Comparison of ENCODE assay signal across 8 cellular contexts in genomic region chr3:197711973-197712707, GRCh38. TPM values are rescaled to one million over a fixed set of nuclear protein-coding genes. Genes with fewer than 3 reads are reported as not detected.
A peak's percentile ranks its signal among the peaks of the same experiment; 100 is the strongest.
DNase-seq lines count a peak whose midpoint lies in the region; ATAC-seq, FAIRE-seq and TF ChIP-seq lines count a peak whose summit lies in the region.

No MANE protein-coding gene starts in this region.

- H3K4me1 ChIP-seq in A673 (ENCODE audit: insufficient read depth, low read length, poor library complexity, severe bottlenecking): peaks cover 12% of the 10 kb centered on the region

- no peaks in the 10 kb centered on the region for H3K36me3 ChIP-seq in A673 (ENCODE audit: insufficient read depth, low read length, poor library complexity, severe bottlenecking)

- no peaks in the 10 kb centered on the region for H3K9me3 Mint-ChIP-seq in activated T-helper 17 cell treated with anti-CD3 and anti-CD28 coated beads, Interleukin-2, amount 50 U/mL, for 72 hours
- no peaks in the 10 kb centered on the region for H3K9me3 Mint-ChIP-seq in nephron

- H3K27ac ChIP-seq in A673 (ENCODE audit: low read depth, low read length, poor library complexity, severe bottlenecking): peak overlapping the region; percentile 82

- no peaks in the 10 kb centered on the region for H3K27me3 Mint-ChIP-seq in activated T-helper 17 cell treated with anti-CD3 and anti-CD28 coated beads, Interleukin-2, amount 50 U/mL, for 72 hours
- no peaks in the 10 kb centered on the region for H3K27me3 Mint-ChIP-seq in nephron (ENCODE audit: low read depth)

- peaks cover 38% of the 10 kb centered on the region for H3K36me3 Mint-ChIP-seq in activated T-helper 17 cell treated with anti-CD3 and anti-CD28 coated beads, Interleukin-2, amount 50 U/mL, for 72 hours (ENCODE audit: low read depth)
- peaks cover 23% of the 10 kb centered on the region for H3K36me3 Mint-ChIP-seq in nephron (ENCODE audit: low read depth)

- CTCF ChIA-PET in A673 (lab: Charles Lee): interaction anchor here (0.7 kb wide), 1 partner anchor 450 kb away, joined by 3 read pairs; no protein-coding TSS in a partner anchor

- H3K4me3 Mint-ChIP-seq in activated T-helper 17 cell treated with anti-CD3 and anti-CD28 coated beads, Interleukin-2, amount 50 U/mL, for 72 hours: peak overlapping the region; percentile 78
- H3K4me3 Mint-ChIP-seq in nephron: peak overlapping the region; percentile 59 to 77 (median 72)

- no peaks in the 10 kb centered on the region for H3K27me3 ChIP-seq in A673 (replicated peaks; ENCODE audit: insufficient read depth, low read depth, low read length, poor library complexity)

- TF ChIP-seq CTCF in A673 (conservative IDR thresholded peaks at IDR 0.05; ENCODE audit: low read depth, low read length) (no peak), nephron (IDR thresholded peaks at IDR 0.05; ENCODE audit: unreplicated experiment in 3 of 3) (no peak)

- H3K27ac Mint-ChIP-seq in activated T-helper 17 cell treated with anti-CD3 and anti-CD28 coated beads, Interleukin-2, amount 50 U/mL, for 72 hours: peak overlapping the region; percentile 85
- H3K27ac Mint-ChIP-seq in nephron: peak overlapping the region; percentile 87 to 95 (median 93)

- TSS peak; percentile 91 for BruUV-seq in A673 (replicated peaks; lab: Mats Ljungman, UMichigan)

- POLR2A ChIA-PET in A673 (lab: Charles Lee; ENCODE audit: low non-redundant PET): no interaction called here

- H3K4me3 ChIP-seq in A673 (ENCODE audit: low read depth, low read length, poor library complexity, severe bottlenecking): peak overlapping the region; percentile 33

- FAIRE-seq in RCC 7860 (lab: Jason Lieb, UNC): peak; percentile 93

- DNase-seq in A673 (ENCODE audit: low spot score): peak; percentile 94
- DNase-seq in RCC 7860 (ENCODE audit: low spot score): peak; percentile 90
- peak; percentile 98 for DNase-seq in fibroblast of peridontal ligament (ENCODE audit: extremely low read depth)
- peak; percentile 66 to 91 (median 88) for DNase-seq in stimulated activated naive CD4-positive, alpha-beta T cell (lab: John Stamatoyannopoulos, UW)

- no peaks in the 10 kb centered on the region for H3K9me3 ChIP-seq in A673 (ENCODE audit: low read depth, low read length, poor library complexity, severe bottlenecking)

- intact Hi-C loops in A673 (cut with micrococcal nuclease; ENCODE audit: unreplicated experiment): no loop called here

- H3K4me1 Mint-ChIP-seq in activated T-helper 17 cell treated with anti-CD3 and anti-CD28 coated beads, Interleukin-2, amount 50 U/mL, for 72 hours: peaks cover 17% of the 10 kb centered on the region
- peaks cover 21% of the 10 kb centered on the region for H3K4me1 Mint-ChIP-seq in nephron

- peak; percentile 87 for ATAC-seq in GM19035 (IDR thresholded peaks at IDR 0.05; ENCODE audit: unreplicated experiment)
- peak; percentile 82 for ATAC-seq in HG03280 (IDR thresholded peaks at IDR 0.05; ENCODE audit: unreplicated experiment)
- peak; percentile 97 for ATAC-seq in activated T-helper 17 cell treated with anti-CD3 and anti-CD28 coated beads, Interleukin-2, amount 50 U/mL, for 72 hours (replicated peaks)

RNA-seq across cellular contexts. Expression of gene RUBCN, which starts 24.6 kb away (rescaled TPM):
- 24.9 and 25.6 TPM in 2 replicates for total RNA-seq in A673 (2021)
- total RNA-seq in activated T-helper 17 cell treated with anti-CD3 and anti-CD28 coated beads, Interleukin-2, amount 50 U/mL, for 72 hours: 10 to 100 TPM; 33.8 to 34.0 TPM

RNA-seq across cellular contexts. Expression of gene FYTTD1, which starts 37.5 kb away (rescaled TPM):
- 89.7 and 93.8 TPM in 2 replicates for total RNA-seq in A673 (2021)
- total RNA-seq in activated T-helper 17 cell treated with anti-CD3 and anti-CD28 coated beads, Interleukin-2, amount 50 U/mL, for 72 hours: 10 to 100 TPM; 14.5 to 23.7 TPM

Comparison
In these comparisons a context has a peak if more than half of its experiments do, and no peak if none do; other contexts are left out.
1. Peak in every context shown above with its lines: DNase-seq, ATAC-seq, H3K4me3 ChIP-seq and H3K27ac ChIP-seq.